ENCODE assay signal across 8 cellular contexts in the genomic region with DNA sequence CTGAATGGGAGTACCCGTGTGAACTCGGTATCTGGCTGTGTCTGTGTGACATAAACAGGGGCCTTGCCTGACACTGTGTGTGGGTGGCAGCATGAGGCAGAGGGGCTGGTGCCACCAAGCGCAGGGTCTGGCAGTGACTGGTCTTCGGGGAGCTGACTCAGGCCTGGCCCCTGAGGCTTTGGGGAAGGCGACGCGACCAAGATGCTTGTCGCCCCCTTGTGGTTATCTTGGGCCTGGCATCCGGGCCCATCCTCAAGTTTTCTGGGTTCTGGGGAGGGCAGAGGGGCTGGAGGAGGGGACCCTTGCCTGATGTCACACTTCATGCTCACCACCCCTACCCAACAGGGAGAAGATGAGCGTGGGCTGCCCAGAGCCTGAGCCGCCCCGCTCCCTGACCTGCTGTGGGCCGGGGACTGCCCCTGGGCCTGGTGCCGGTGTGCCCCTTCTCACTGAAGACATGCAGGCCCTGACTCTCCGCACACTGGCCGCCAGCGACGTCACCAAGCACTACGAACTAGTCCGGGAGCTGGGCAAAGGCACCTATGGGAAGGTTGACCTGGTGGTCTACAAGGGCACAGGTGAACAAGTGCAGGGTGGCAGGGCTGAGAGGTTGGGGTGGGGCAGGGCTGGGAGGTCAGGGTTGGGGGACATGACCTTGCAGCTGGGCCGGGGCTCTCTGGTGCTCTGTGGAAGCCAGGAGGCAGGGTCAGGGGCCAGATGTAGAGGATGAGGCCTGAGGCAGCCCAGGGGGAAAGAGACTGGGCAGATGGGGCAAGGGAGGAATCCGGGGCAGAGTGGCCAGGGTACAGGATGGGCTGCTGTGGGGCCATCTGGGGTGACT. TPM values are rescaled to one million over a fixed set of nuclear protein-coding genes. Genes with fewer than 3 reads are reported as not detected.
DNase-seq lines count a peak whose midpoint lies in the region; ATAC-seq, FAIRE-seq and TF ChIP-seq lines count a peak whose summit lies in the region.

No MANE protein-coding gene starts in this region.

- no peak overlapping the region for H3K27ac Mint-ChIP-seq in activated naive CD8-positive, alpha-beta T cell treated with anti-CD3 and anti-CD28 coated beads for 36 hours

- H3K27ac ChIP-seq in right atrium auricular region (no peak overlapping the region), small intestine (ENCODE audit: low read depth in 1 of 2, low read length in 1 of 2) (no peak overlapping the region)

- DNase-seq in AML-193 (lab: John Stamatoyannopoulos, UW), result peak; percentile 25 to 29
- DNase-seq in H54 (ENCODE audit: insufficient read length, low spot score), result peak; percentile 69
- DNase-seq in SKM-1 treated with dmso at 0.1 percent for 144 hours (lab: John Stamatoyannopoulos, UW; ENCODE audit: unreplicated experiment), result peak; percentile 68
- peak; percentile 73 for DNase-seq in activated naive CD8-positive, alpha-beta T cell treated with anti-CD3 and anti-CD28 coated beads for 36 hours
- peak; percentile 60 for DNase-seq in right atrium auricular region (ENCODE audit: low spot score)
- DNase-seq in small intestine, result peak; percentile 44
- DNase-seq in mesenteric fat pad (ENCODE audit: low spot score), result no peak

- peaks cover 18% of the 10 kb centered on the region for H3K4me1 Mint-ChIP-seq in activated naive CD8-positive, alpha-beta T cell treated with anti-CD3 and anti-CD28 coated beads for 36 hours

- TF ChIP-seq POLR2A in H54 (IDR thresholded peaks at IDR 0.05; ENCODE audit: low read depth, low read length), result no peak

- H3K4me3 ChIP-seq in right atrium auricular region, result no peak overlapping the region
- no peak overlapping the region for H3K4me3 ChIP-seq in small intestine (ENCODE audit: low read depth in 1 of 2, low read length in 2 of 2)

- 48 to 59% (median 57%) methylated on average over 21 to 22 of the region's 22 CpGs for WGBS in small intestine, 3 donors

- H3K36me3 Mint-ChIP-seq in activated naive CD8-positive, alpha-beta T cell treated with anti-CD3 and anti-CD28 coated beads for 36 hours, result peaks cover 5% of the 10 kb centered on the region

- H3K9me3 Mint-ChIP-seq in activated naive CD8-positive, alpha-beta T cell treated with anti-CD3 and anti-CD28 coated beads for 36 hours, result no peaks in the 10 kb centered on the region

- TF ChIP-seq CTCF in right atrium auricular region (IDR thresholded peaks at IDR 0.05), result peak; percentile 72 to 88

- H3K27me3 Mint-ChIP-seq in activated naive CD8-positive, alpha-beta T cell treated with anti-CD3 and anti-CD28 coated beads for 36 hours, result no peaks in the 10 kb centered on the region

- no peaks in the 10 kb centered on the region for H3K36me3 ChIP-seq in right atrium auricular region
- no peaks in the 10 kb centered on the region for H3K36me3 ChIP-seq in small intestine (ENCODE audit: control insufficient read depth in 2 of 2, insufficient read depth in 2 of 2, low read length in 2 of 2)

- H3K4me1 ChIP-seq in right atrium auricular region (no peaks in the 10 kb centered on the region), small intestine (ENCODE audit: control insufficient read depth in 2 of 2, insufficient read depth in 1 of 2, low read depth in 1 of 2, low read length in 1 of 2) (no peaks in the 10 kb centered on the region)

- no peak overlapping the region for H3K4me3 Mint-ChIP-seq in activated naive CD8-positive, alpha-beta T cell treated with anti-CD3 and anti-CD28 coated beads for 36 hours

- ATAC-seq in HG03159 (IDR thresholded peaks at IDR 0.05; ENCODE audit: unreplicated experiment), result no peak

- FAIRE-seq in H54 (lab: Jason Lieb, UNC), result no peak
- FAIRE-seq in small intestine (lab: Jason Lieb, UNC), result no peak

- H3K27me3 ChIP-seq in right atrium auricular region (no peaks in the 10 kb centered on the region), small intestine (ENCODE audit: control insufficient read depth in 2 of 2, insufficient read depth in 2 of 2, low read length in 2 of 2) (no peaks in the 10 kb centered on the region)

- H3K9me3 ChIP-seq in right atrium auricular region, result no peaks in the 10 kb centered on the region
- no peaks in the 10 kb centered on the region for H3K9me3 ChIP-seq in small intestine (ENCODE audit: control insufficient read depth, low read depth)

RNA-seq across cellular contexts. Expression of a gene that starts 24.9 kb away (rescaled TPM):
- 1 to 10 TPM; 8.5 to 9.7 TPM for total RNA-seq in activated naive CD8-positive, alpha-beta T cell treated with anti-CD3 and anti-CD28 coated beads for 36 hours
- total RNA-seq in right atrium auricular region, result under 1 TPM; 0.47 to 0.52 TPM
- 1 to 10 TPM in 1 of 3 donors, under 1 TPM in 2; under 0.01 to 1.1 (median 0.27) TPM for polyA plus RNA-seq in small intestine
- total RNA-seq in mesenteric fat pad, result not detected

RNA-seq across cellular contexts. Expression of a gene that starts 46.0 kb away (rescaled TPM):
- total RNA-seq in activated naive CD8-positive, alpha-beta T cell treated with anti-CD3 and anti-CD28 coated beads for 36 hours, result not detected
- total RNA-seq in right atrium auricular region (1 to 10 TPM in 1 of 2 donors, not detected in 1; 1.1 TPM), mesenteric fat pad (4.7 TPM)
- polyA plus RNA-seq in small intestine, result under 1 TPM in 2 of 3 donors, not detected in 1; 0.24 to 0.54 TPM
